In the genomic region with DNA sequence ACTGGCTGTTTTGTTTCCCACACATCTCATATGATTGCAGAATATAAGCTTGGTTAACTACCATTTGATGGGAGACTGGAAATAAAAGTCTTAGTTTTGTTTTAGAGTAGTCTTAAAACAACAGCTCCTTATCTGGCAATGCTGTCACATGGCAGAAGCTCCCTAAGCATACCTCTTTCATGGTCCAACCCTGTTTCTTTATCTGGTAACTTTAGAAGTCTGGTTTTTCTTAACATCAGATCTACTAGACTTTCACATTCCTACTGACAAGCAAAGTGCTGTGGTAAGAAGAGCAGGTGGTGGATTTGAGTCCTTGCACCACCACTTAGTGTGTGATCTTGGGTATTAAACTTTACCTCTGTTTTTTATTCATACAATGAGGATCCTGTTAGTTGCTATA, we compare ENCODE assay signal across 21 cellular contexts.
"Had no signal": no experiment of that assay in that cellular context is flagged by ENCODE, and none has a peak within 500 bp of the region (broad histone marks: within the 10 kb centered on the region; RNA-seq: fewer than 3 reads in every experiment).

No MANE protein-coding gene starts in this region.

- H3K4me3 Mint-ChIP-seq: activated naive CD8-positive, alpha-beta T cell treated with anti-CD3 and anti-CD28 coated beads for 36 hours; activated T-cell treated with anti-CD3 and anti-CD28 coated beads, Interleukin-2, amount 50 U/mL, for 72 hours; dendritic cell treated with granulocyte-macrophage colony-stimulating factor and Interleukin-4, amounts not matched to agents 40 ng/mL and 50 ng/mL, for 4 days; natural killer cell treated with Interleukin-12 subunit alpha and Interleukin-12 subunit beta and Interleukin-15 and Interleukin-18, amount 100 ng/mL, for 72 hours; stimulated activated naive B cell treated with anti-CD40 and anti-IgM and Interleukin-4, amounts not matched to agents 10 μg/mL and 1 μg/mL and 100 μg/mL, for 72 hours; WTC11 had no signal

- DNase-seq: activated CD4-positive, alpha-beta T cell treated with anti-CD3 and anti-CD28 coated beads for 48 hours; activated CD8-positive, alpha-beta memory T cell treated with anti-CD3 and anti-CD28 coated beads, Interleukin-2, amount 50 U/mL, for 48 hours; activated gamma-delta T cell; activated naive CD8-positive, alpha-beta T cell treated with anti-CD3 and anti-CD28 coated beads for 36 hours; activated T-cell treated with anti-CD3 and anti-CD28 coated beads, Interleukin-2, amount 50 U/mL, for 72 hours; cerebellar nuclear complex; effector memory CD4-positive, alpha-beta T cell; islet precursor cell; mucosa of descending colon; posterior cingulate gyrus; retina; stimulated activated CD4-positive, alpha-beta T cell treated with anti-CD3 and anti-CD28 coated beads, Interleukin-15, amount 100 ng/mL, for 24 hours; stimulated activated CD4-positive, alpha-beta T cell treated with anti-CD3 and anti-CD28 coated beads, Interleukin-4, amount 100 ng/mL, for 1 hour; stimulated activated naive B cell treated with anti-CD40 and anti-IgM and Interleukin-4, amounts not matched to agents 10 μg/mL and 1 μg/mL and 100 μg/mL, for 72 hours; T1000; tibial artery; uterus had no signal

- H3K4me1 ChIP-seq: uterus had no signal

- H3K4me3 ChIP-seq: mucosa of descending colon, tibial artery, uterus had no signal

- H3K36me3 ChIP-seq: tibial artery, uterus had no signal

- H3K9me3 Mint-ChIP-seq: activated naive CD8-positive, alpha-beta T cell treated with anti-CD3 and anti-CD28 coated beads for 36 hours; activated T-cell treated with anti-CD3 and anti-CD28 coated beads, Interleukin-2, amount 50 U/mL, for 72 hours; dendritic cell treated with granulocyte-macrophage colony-stimulating factor and Interleukin-4, amounts not matched to agents 40 ng/mL and 50 ng/mL, for 4 days; natural killer cell treated with Interleukin-12 subunit alpha and Interleukin-12 subunit beta and Interleukin-15 and Interleukin-18, amount 100 ng/mL, for 72 hours; stimulated activated naive B cell treated with anti-CD40 and anti-IgM and Interleukin-4, amounts not matched to agents 10 μg/mL and 1 μg/mL and 100 μg/mL, for 72 hours; WTC11 had no signal

- H3K36me3 Mint-ChIP-seq: natural killer cell treated with Interleukin-12 subunit alpha and Interleukin-12 subunit beta and Interleukin-15 and Interleukin-18, amount 100 ng/mL, for 72 hours; WTC11 had no signal

- H3K27ac ChIP-seq: tibial artery, uterus had no signal

- H3K27ac Mint-ChIP-seq: activated naive CD8-positive, alpha-beta T cell treated with anti-CD3 and anti-CD28 coated beads for 36 hours; activated T-cell treated with anti-CD3 and anti-CD28 coated beads, Interleukin-2, amount 50 U/mL, for 72 hours; dendritic cell treated with granulocyte-macrophage colony-stimulating factor and Interleukin-4, amounts not matched to agents 40 ng/mL and 50 ng/mL, for 4 days; natural killer cell treated with Interleukin-12 subunit alpha and Interleukin-12 subunit beta and Interleukin-15 and Interleukin-18, amount 100 ng/mL, for 72 hours; stimulated activated naive B cell treated with anti-CD40 and anti-IgM and Interleukin-4, amounts not matched to agents 10 μg/mL and 1 μg/mL and 100 μg/mL, for 72 hours; WTC11 had no signal

- H3K27me3 Mint-ChIP-seq: activated naive CD8-positive, alpha-beta T cell treated with anti-CD3 and anti-CD28 coated beads for 36 hours; dendritic cell treated with granulocyte-macrophage colony-stimulating factor and Interleukin-4, amounts not matched to agents 40 ng/mL and 50 ng/mL, for 4 days; natural killer cell treated with Interleukin-12 subunit alpha and Interleukin-12 subunit beta and Interleukin-15 and Interleukin-18, amount 100 ng/mL, for 72 hours; stimulated activated naive B cell treated with anti-CD40 and anti-IgM and Interleukin-4, amounts not matched to agents 10 μg/mL and 1 μg/mL and 100 μg/mL, for 72 hours had no signal

- H3K4me1 Mint-ChIP-seq: stimulated activated naive B cell treated with anti-CD40 and anti-IgM and Interleukin-4, amounts not matched to agents 10 μg/mL and 1 μg/mL and 100 μg/mL, for 72 hours had no signal

- H3K27me3 ChIP-seq: tibial artery, uterus had no signal

- H3K9me3 ChIP-seq: mucosa of descending colon, tibial artery, uterus had no signal

- ATAC-seq: activated T-cell treated with anti-CD3 and anti-CD28 coated beads, Interleukin-2, amount 50 U/mL, for 72 hours; left lobe of liver; mucosa of descending colon; natural killer cell treated with Interleukin-12 subunit alpha and Interleukin-12 subunit beta and Interleukin-15 and Interleukin-18, amount 100 ng/mL, for 72 hours; stimulated activated naive B cell treated with anti-CD40 and anti-IgM and Interleukin-4, amounts not matched to agents 10 μg/mL and 1 μg/mL and 100 μg/mL, for 72 hours; WTC11 had no signal
